17 cellular contexts compared by ENCODE assay signal in the genomic region with DNA sequence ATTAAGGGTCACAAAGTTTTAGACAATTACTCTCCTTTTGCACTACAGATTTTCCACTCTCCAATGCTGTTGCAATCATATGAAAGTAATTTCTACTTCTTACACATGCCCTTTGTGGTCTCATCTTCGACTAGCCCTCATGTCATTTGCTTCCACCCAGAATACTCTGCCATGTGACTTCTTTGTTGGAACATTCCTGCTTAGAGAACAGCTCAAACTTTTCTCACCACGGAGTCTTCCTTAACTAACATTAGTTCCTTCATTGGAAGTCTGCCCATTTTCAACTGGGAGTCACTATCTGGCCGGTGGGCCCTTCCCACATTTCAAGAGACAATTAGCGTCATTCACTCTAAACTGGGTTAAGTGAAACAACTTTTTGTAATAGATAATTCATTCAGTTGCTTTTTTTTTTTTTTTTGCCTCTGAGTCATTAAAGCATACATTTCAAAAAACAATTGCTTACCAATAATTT.
A peak's percentile ranks its signal among the peaks of the same experiment; 100 is the strongest.
DNase-seq lines count a peak whose midpoint lies in the region; ATAC-seq, FAIRE-seq and TF ChIP-seq lines count a peak whose summit lies in the region.
"Had no signal": no experiment of that assay in that cellular context is flagged by ENCODE, and none has a peak within 500 bp of the region (broad histone marks: within the 10 kb centered on the region; RNA-seq: fewer than 3 reads in every experiment).

No MANE protein-coding gene starts in this region.

- H3K36me3 Mint-ChIP-seq in Caco-2 (ENCODE audit: insufficient read depth, unreplicated experiment): no peaks in the 10 kb centered on the region

- H3K4me3 ChIP-seq in SK-N-SH (ENCODE audit: low read depth in 2 of 2, low read length in 1 of 2) (no peak overlapping the region), H1 (ENCODE audit: extremely low read depth in 1 of 4, insufficient read depth in 2 of 4, low read depth in 3 of 4, low read length in 4 of 4) (no peak overlapping the region), testis (no peak overlapping the region), Caco-2 (ENCODE audit: low read depth, low read length) (no peak overlapping the region)
- H3K4me3 ChIP-seq: spleen, thyroid gland had no signal

- H2BK120ac ChIP-seq in H1 (replicated peaks; ENCODE audit: low read depth, low read length): no peak overlapping the region

- H4K8ac ChIP-seq in H1 (ENCODE audit: extremely low read depth, insufficient read depth, low read length): no peak overlapping the region

- no peaks in the 10 kb centered on the region for H3K36me3 ChIP-seq in SK-N-SH (replicated peaks in 1 of 2; ENCODE audit: control insufficient read depth in 1 of 2, insufficient read depth in 2 of 2, low read length in 1 of 2)
- H3K36me3 ChIP-seq in H1 (ENCODE audit: control insufficient read depth in 2 of 4, insufficient read depth in 4 of 4, low read length in 3 of 4): peaks cover 0 to 3% (median 0%) of the 10 kb centered on the region in 4 experiments; a peak in 1 of 8 replicates
- H3K36me3 ChIP-seq in testis (ENCODE audit: low read depth, missing control alignments): no peaks in the 10 kb centered on the region
- no peaks in the 10 kb centered on the region for H3K36me3 ChIP-seq in Caco-2 (ENCODE audit: control insufficient read depth, insufficient read depth, low read length)
- H3K36me3 ChIP-seq: spleen, thyroid gland had no signal

- H3K27me3 ChIP-seq in SK-N-SH (ENCODE audit: insufficient read depth) (no peaks in the 10 kb centered on the region), H1 (replicated peaks in 1 of 4; ENCODE audit: control insufficient read depth in 3 of 4, extremely low read depth in 1 of 4, insufficient read depth in 3 of 4, low read length in 3 of 4) (no peaks in the 10 kb centered on the region), testis (no peaks in the 10 kb centered on the region), Caco-2 (replicated peaks; ENCODE audit: control insufficient read depth, insufficient read depth, low read length) (no peaks in the 10 kb centered on the region)
- H3K27me3 ChIP-seq: spleen, thyroid gland had no signal

- H3F3A ChIP-seq in SK-N-SH (replicated peaks; ENCODE audit: insufficient read depth): no peaks in the 10 kb centered on the region

- H3K4me1 ChIP-seq in SK-N-SH (ENCODE audit: control insufficient read depth in 1 of 2, insufficient read depth in 2 of 2, low read depth in 1 of 2, low read length in 1 of 2) (no peaks in the 10 kb centered on the region), H1 (replicated peaks in 1 of 4; ENCODE audit: control insufficient read depth in 3 of 4, insufficient read depth in 4 of 4, low read length in 3 of 4) (no peaks in the 10 kb centered on the region; a peak in 1 of 7 replicates), testis (peaks cover 6% of the 10 kb centered on the region), Caco-2 (no peaks in the 10 kb centered on the region)
- H3K4me1 ChIP-seq: spleen, thyroid gland had no signal

- H3K14ac ChIP-seq in H1 (ENCODE audit: insufficient read length): no peak overlapping the region

- no peak overlapping the region for H3K27ac Mint-ChIP-seq in Caco-2 (ENCODE audit: unreplicated experiment)
- H3K27ac Mint-ChIP-seq: nephron had no signal

- H2AK5ac ChIP-seq in H1 (ENCODE audit: low read depth, low read length): no peak overlapping the region

- no peaks in the 10 kb centered on the region for H3K79me1 ChIP-seq in H1 (ENCODE audit: low read depth, low read length)

- DNase-seq in SK-N-SH: no peak
- no peak for DNase-seq in H1 (ENCODE audit: low read depth in 1 of 2, low spot score in 2 of 2)
- DNase-seq in iris pigment epithelial cell (ENCODE audit: low read depth): peak; percentile 65
- peak; percentile 77 for DNase-seq in testis
- DNase-seq in Caco-2: no peak
- no peak for DNase-seq in activated CD8-positive, alpha-beta memory T cell treated with anti-CD3 and anti-CD28 coated beads, Interleukin-2, amount 50 U/mL, for 4 hours
- no peak for DNase-seq in NCI-H748 treated with DMSO at 0.1 percent for 48 hours (lab: John Stamatoyannopoulos, UW)
- DNase-seq: activated CD4-positive, CD25-positive, alpha-beta regulatory T cell; aorta; Calu3; Karpas-422; NCI-H2029 treated with DMSO at 0.1 percent for 48 hours; spleen; thyroid gland had no signal

- no peak overlapping the region for H3K4me2 ChIP-seq in SK-N-SH
- no peak overlapping the region for H3K4me2 ChIP-seq in H1 (ENCODE audit: insufficient read depth in 1 of 2, low read depth in 2 of 2, low read length in 2 of 2)

- no peaks in the 10 kb centered on the region for H3K9me3 ChIP-seq in SK-N-SH
- H3K9me3 ChIP-seq in H1 (ENCODE audit: insufficient read depth in 2 of 2, low read depth in 1 of 2, low read length in 1 of 2): peaks cover 0 to 11% of the 10 kb centered on the region in 2 experiments; a peak in 2 of 4 replicates
- no peaks in the 10 kb centered on the region for H3K9me3 ChIP-seq in testis
- H3K9me3 ChIP-seq in Caco-2: no peaks in the 10 kb centered on the region
- H3K9me3 ChIP-seq: thyroid gland had no signal

- H3K4ac ChIP-seq in H1 (replicated peaks; ENCODE audit: insufficient read length, low read depth, low read length): no peak overlapping the region

- WGBS in SK-N-SH (ENCODE audit: low lambda C conversion rate): 63% methylated on average over 4 of the region's 4 CpGs
- 97% methylated on average over 4 of the region's 4 CpGs; no CpG with 5 or more reads in 1 of the 2 experiments for WGBS in H1 (ENCODE audit: extremely low coverage in 1 of 2, insufficient coverage in 1 of 2, insufficient read length in 1 of 2, insufficient replicate concordance in 2 of 2, low coverage in 1 of 2, low lambda C conversion rate in 2 of 2, missing lambda C conversion rate in 1 of 2), 2 experiments
- WGBS in testis, 2 donors: 38 to 42% methylated on average over 4 of the region's 4 CpGs

- POLR2A ChIA-PET in SK-N-SH (lab: Yijun Ruan, JAX): no interaction called here
- POLR2A ChIA-PET in H1 (lab: Charles Lee; ENCODE audit: partially characterized antibody): no interaction called here
- POLR2A ChIA-PET in Caco-2 (lab: Charles Lee): no interaction called here

- H3K23me2 ChIP-seq in H1 (ENCODE audit: low read depth, low read length): no peaks in the 10 kb centered on the region

- intact Hi-C loops in testis (cut with DNase I; ENCODE audit: low total_unique reads): no loop called here
- intact Hi-C loops in Caco-2 (cut with micrococcal nuclease; ENCODE audit: unreplicated experiment): no loop called here

- FAIRE-seq in H1 (lab: Jason Lieb, UNC): no peak

- no peak overlapping the region for H2BK12ac ChIP-seq in H1 (ENCODE audit: low read depth, low read length)

- H3K79me2 ChIP-seq in SK-N-SH (ENCODE audit: insufficient read depth): no peaks in the 10 kb centered on the region
- H3K79me2 ChIP-seq in H1 (ENCODE audit: control insufficient read depth in 1 of 2, insufficient read depth in 2 of 2, low read length in 2 of 2): no peaks in the 10 kb centered on the region

- H2BK20ac ChIP-seq in H1 (ENCODE audit: low read length): no peak overlapping the region

- H3K9me3 Mint-ChIP-seq in Caco-2 (ENCODE audit: unreplicated experiment): no peaks in the 10 kb centered on the region

- H3K4me1 Mint-ChIP-seq in Caco-2 (ENCODE audit: low read depth, unreplicated experiment): peaks cover 12% of the 10 kb centered on the region
- H3K4me1 Mint-ChIP-seq: nephron had no signal

- no peaks in the 10 kb centered on the region for H3K9me2 ChIP-seq in SK-N-SH

- H4K5ac ChIP-seq in H1 (ENCODE audit: insufficient read length, low read depth, low read length): no peak overlapping the region

- H4K91ac ChIP-seq in H1 (replicated peaks; ENCODE audit: insufficient read length, low read length): no peak overlapping the region

- no peak overlapping the region for H2BK15ac ChIP-seq in H1 (ENCODE audit: low read length)

- no peak overlapping the region for H3K27ac ChIP-seq in SK-N-SH (ENCODE audit: low read depth in 2 of 2, low read length in 1 of 2)
- no peak overlapping the region for H3K27ac ChIP-seq in H1 (ENCODE audit: low read depth, low read length)
- peak overlapping the region; percentile 27 to 52 for H3K27ac ChIP-seq in testis
- H3K27ac ChIP-seq: 22Rv1, spleen, thyroid gland had no signal

- H2AFZ ChIP-seq in SK-N-SH (ENCODE audit: low read depth) (peak overlapping the region; percentile 13; the same call in 1 of the 2 replicates), H1 (ENCODE audit: low read length) (peak overlapping the region; percentile 81)

- H3K23ac ChIP-seq in H1 (ENCODE audit: insufficient read length): no peak overlapping the region

- H3K9ac ChIP-seq in SK-N-SH (no peak overlapping the region), H1 (replicated peaks in 1 of 4; ENCODE audit: extremely low read depth in 1 of 4, low read depth in 3 of 4, low read length in 3 of 4) (no peak overlapping the region)

- H3K27me3 Mint-ChIP-seq in Caco-2 (ENCODE audit: insufficient read depth, unreplicated experiment): no peaks in the 10 kb centered on the region

- H3K18ac ChIP-seq in H1 (ENCODE audit: extremely low read depth, low read length): no peak overlapping the region

- BruUV-seq in Caco-2 (replicated peaks; lab: Mats Ljungman, UMichigan): no TSS peak

- H3K4me3 Mint-ChIP-seq in Caco-2 (ENCODE audit: unreplicated experiment): no peak overlapping the region
- H3K4me3 Mint-ChIP-seq: nephron had no signal

- no peak overlapping the region for H3K56ac ChIP-seq in H1 (replicated peaks; ENCODE audit: insufficient read length, low read depth, low read length)

- TF ChIP-seq CTCF in SK-N-SH (IDR thresholded peaks at IDR 0.05) (no peak), H1 (IDR thresholded peaks at IDR 0.05; ENCODE audit: control extremely low read depth in 1 of 3, insufficient read depth in 1 of 3, low read depth in 1 of 3, low read length in 3 of 3) (no peak), testis (IDR thresholded peaks at IDR 0.05) (no peak), Caco-2 (IDR thresholded peaks at IDR 0.05; ENCODE audit: insufficient read depth in 1 of 2, low read depth in 1 of 2, low read length in 1 of 2, severe bottlenecking in 1 of 2, unreplicated experiment in 1 of 2) (no peak)

- H2BK5ac ChIP-seq in H1 (ENCODE audit: low read depth, low read length): no peak overlapping the region

- TF ChIP-seq EP300 in SK-N-SH (IDR thresholded peaks at IDR 0.05; ENCODE audit: borderline replicate concordance in 1 of 2, low read depth in 1 of 2, low read length in 1 of 2): no peak
- TF ChIP-seq EP300 in H1 (IDR thresholded peaks at IDR 0.05; ENCODE audit: borderline replicate concordance in 1 of 2, low read depth in 2 of 2, low read length in 2 of 2): no peak

- no peak for ATAC-seq in SK-N-SH treated with all-trans-retinoic acid at 6 μM for 48 hours

- TF ChIP-seq POLR2A in H1 (IDR thresholded peaks at IDR 0.05; ENCODE audit: control extremely low read depth in 1 of 2, low read depth in 2 of 2, low read length in 2 of 2) (no peak), testis (IDR thresholded peaks at IDR 0.05) (no peak)

- no peak for TF ChIP-seq RAD21 in SK-N-SH (IDR thresholded peaks at IDR 0.05; ENCODE audit: low read length)
- TF ChIP-seq RAD21 in H1 (IDR thresholded peaks at IDR 0.05 in 1 of 2, conservative IDR thresholded peaks at IDR 0.05 in 1 of 2; ENCODE audit: low read depth in 2 of 2, low read length in 2 of 2): no peak

- H4K20me1 ChIP-seq in SK-N-SH (ENCODE audit: insufficient read depth) (no peaks in the 10 kb centered on the region), H1 (replicated peaks in 1 of 2; ENCODE audit: control insufficient read depth in 1 of 2, insufficient read depth in 2 of 2, low read length in 2 of 2) (no peaks in the 10 kb centered on the region)

- CTCF ChIA-PET in SK-N-SH (lab: Yijun Ruan, JAX): interaction anchor here (2.0 kb wide), 1 partner anchor 22 kb away, joined by 6 read pairs; no protein-coding TSS in a partner anchor
- CTCF ChIA-PET in H1 (lab: Charles Lee; ENCODE audit: partially characterized antibody): interaction anchor here (0.8 to 1.5 kb wide), 3 partner anchors 22 to 184 kb away, joined by 3 to 4 read pairs (median 3); no protein-coding TSS in a partner anchor
- CTCF ChIA-PET in Caco-2 (lab: Charles Lee): no interaction called here

Comparison
In these comparisons a context has a peak if more than half of its experiments do, and no peak if none do; other contexts are left out.
1. DNase-seq: peak in iris pigment epithelial cell (single experiment) and testis (single experiment); none in SK-N-SH (single experiment), H1 (0 of 2), Caco-2 (0 of 2), activated CD8-positive, alpha-beta memory T cell treated with anti-CD3 and anti-CD28 coated beads, Interleukin-2, amount 50 U/mL, for 4 hours (single experiment) and NCI-H748 treated with DMSO at 0.1 percent for 48 hours (single experiment).
2. H3K27ac ChIP-seq: peak in testis (2 of 2); none in SK-N-SH (0 of 2) and H1 (single experiment).